Comparison of ENCODE assay signal across 8 cellular contexts in genomic region chr12:16076553-16076952, GRCh38.
DNase-seq lines count a peak whose midpoint lies in the region; ATAC-seq, FAIRE-seq and TF ChIP-seq lines count a peak whose summit lies in the region.

No MANE protein-coding gene starts in this region.

- no peaks in the 10 kb centered on the region for H3K36me3 Mint-ChIP-seq in activated CD8-positive, alpha-beta memory T cell treated with anti-CD3 and anti-CD28 coated beads, Interleukin-2, amount 10 ng/mL, durations not matched to agents 7 days and 5 days

- H2AFZ ChIP-seq in hepatocyte, result no peak overlapping the region

- peak overlapping the region; percentile 19 for H3K4me2 ChIP-seq in hepatocyte

- peak; percentile 52 for TF ChIP-seq CTCF in GM06990 (IDR thresholded peaks at IDR 0.05; ENCODE audit: insufficient read depth, low read length, poor library complexity, severe bottlenecking)
- TF ChIP-seq CTCF in hepatocyte (IDR thresholded peaks at IDR 0.05; ENCODE audit: poor library complexity), result peak; percentile 51

- peaks cover 4% of the 10 kb centered on the region for H3K27me3 Mint-ChIP-seq in activated CD8-positive, alpha-beta memory T cell treated with anti-CD3 and anti-CD28 coated beads, Interleukin-2, amount 10 ng/mL, durations not matched to agents 7 days and 5 days

- H3K4me3 Mint-ChIP-seq in activated CD8-positive, alpha-beta memory T cell treated with anti-CD3 and anti-CD28 coated beads, Interleukin-2, amount 10 ng/mL, durations not matched to agents 7 days and 5 days, result no peak overlapping the region

- CTCF ChIA-PET in activated CD8-positive, alpha-beta memory T cell treated with anti-CD3 and anti-CD28 coated beads, Interleukin-2, amount 10 ng/mL, durations not matched to agents 7 days and 5 days (lab: Charles Lee), result no interaction called here

- H3K9me2 ChIP-seq in hepatocyte (replicated peaks; ENCODE audit: insufficient read depth), result no peaks in the 10 kb centered on the region

- H3K27me3 ChIP-seq in GM06990 (replicated peaks; ENCODE audit: control insufficient read depth, insufficient read depth, low read length) (no peaks in the 10 kb centered on the region), hepatocyte (no peaks in the 10 kb centered on the region)

- no peaks in the 10 kb centered on the region for H3K4me1 ChIP-seq in hepatocyte (ENCODE audit: insufficient read depth)

- no peaks in the 10 kb centered on the region for H3K9me3 Mint-ChIP-seq in activated CD8-positive, alpha-beta memory T cell treated with anti-CD3 and anti-CD28 coated beads, Interleukin-2, amount 10 ng/mL, durations not matched to agents 7 days and 5 days (ENCODE audit: low read depth)

- H3K4me3 ChIP-seq in GM06990 (replicated peaks; ENCODE audit: low read depth, low read length), result no peak overlapping the region
- no peak overlapping the region for H3K4me3 ChIP-seq in Jurkat, Clone E6-1 (ENCODE audit: low read length)
- H3K4me3 ChIP-seq in hepatocyte, result no peak overlapping the region

- no peaks in the 10 kb centered on the region for H3K36me3 ChIP-seq in GM06990 (ENCODE audit: control insufficient read depth, insufficient read depth, low read length)
- H3K36me3 ChIP-seq in hepatocyte (replicated peaks; ENCODE audit: insufficient read depth, low read depth), result no peaks in the 10 kb centered on the region

- no peaks in the 10 kb centered on the region for H3K4me1 Mint-ChIP-seq in activated CD8-positive, alpha-beta memory T cell treated with anti-CD3 and anti-CD28 coated beads, Interleukin-2, amount 10 ng/mL, durations not matched to agents 7 days and 5 days

- no peaks in the 10 kb centered on the region for H4K20me1 ChIP-seq in hepatocyte (ENCODE audit: insufficient read depth, poor library complexity, severe bottlenecking)

- FAIRE-seq in RCC 7860 (lab: Jason Lieb, UNC), result no peak

- ATAC-seq in GM21529 (IDR thresholded peaks at IDR 0.05; ENCODE audit: unreplicated experiment) (peak; percentile 80), HG03025 (IDR thresholded peaks at IDR 0.05; ENCODE audit: low FRiP score, unreplicated experiment) (no peak)
- ATAC-seq in activated CD8-positive, alpha-beta memory T cell treated with anti-CD3 and anti-CD28 coated beads, Interleukin-2, amount 10 ng/mL, durations not matched to agents 7 days and 5 days, result no peak

- no peaks in the 10 kb centered on the region for H3K9me3 ChIP-seq in hepatocyte (ENCODE audit: low read depth)

- no peak for DNase-seq in GM06990 (ENCODE audit: extremely low read depth, insufficient read length)
- DNase-seq in Jurkat, Clone E6-1 (ENCODE audit: low read depth, low spot score), result peak; percentile 22
- peak; percentile 29 for DNase-seq in RCC 7860 (ENCODE audit: low spot score)
- DNase-seq in hepatocyte (ENCODE audit: low spot score), result peak; percentile 41
- DNase-seq in stimulated activated CD4-positive, alpha-beta T cell treated with anti-CD3 and anti-CD28 coated beads, Interleukin-4, amount 100 ng/mL, for 1 hour, result no peak
- DNase-seq in activated CD8-positive, alpha-beta memory T cell treated with anti-CD3 and anti-CD28 coated beads, Interleukin-2, amount 10 ng/mL, durations not matched to agents 7 days and 5 days, result no peak

- peak overlapping the region; percentile 4 for H3K27ac ChIP-seq in hepatocyte

- H3K27ac Mint-ChIP-seq in activated CD8-positive, alpha-beta memory T cell treated with anti-CD3 and anti-CD28 coated beads, Interleukin-2, amount 10 ng/mL, durations not matched to agents 7 days and 5 days, result no peak overlapping the region

- H3K79me2 ChIP-seq in hepatocyte, result no peaks in the 10 kb centered on the region

- WGBS in hepatocyte (ENCODE audit: low lambda C conversion rate, missing lambda C conversion rate), result 48% methylated on average over 2 of the region's 2 CpGs

Comparison
In these comparisons a context has a peak if more than half of its experiments do, and no peak if none do; other contexts are left out.
1. DNase-seq: peak in Jurkat, Clone E6-1 (single experiment), RCC 7860 (single experiment) and hepatocyte (single experiment); none in GM06990 (single experiment), stimulated activated CD4-positive, alpha-beta T cell treated with anti-CD3 and anti-CD28 coated beads, Interleukin-4, amount 100 ng/mL, for 1 hour (single experiment) and activated CD8-positive, alpha-beta memory T cell treated with anti-CD3 and anti-CD28 coated beads, Interleukin-2, amount 10 ng/mL, durations not matched to agents 7 days and 5 days (single experiment).